ENCODE assay signal across 2 cellular contexts in genomic region chr3:43644443-43644842, GRCh38.
TF ChIP-seq lines count a peak whose summit lies in the region.

No MANE protein-coding gene starts in this region.

TF ChIP-seq in K562, 482 proteins besides CTCF, POLR2A, EP300 and RAD21 (continued from another document):
- TF ChIP-seq PKNOX1 (IDR thresholded peaks at IDR 0.05), result peak; percentile 46; the same call in 1 of the 2 replicates
- TF ChIP-seq GATA2 (CRISPR knock-in tag; IDR thresholded peaks at IDR 0.05), result peak; percentile 61; the same call in 1 of the 2 replicates
- no peak for TF ChIP-seq HNRNPK (IDR thresholded peaks at IDR 0.05; ENCODE audit: low read depth, low read length, poor library complexity, severe bottlenecking)
- TF ChIP-seq ATF7 (IDR thresholded peaks at IDR 0.05), result peak; percentile 81
- no peak for TF ChIP-seq ZNF778 (CRISPR knock-in tag; IDR thresholded peaks at IDR 0.05)
- TF ChIP-seq ZEB2 (IDR thresholded peaks at IDR 0.05), result peak; percentile 55; the same call in 1 of the 2 replicates
- TF ChIP-seq ELF4 (CRISPR knock-in tag; IDR thresholded peaks at IDR 0.05), result no peak
- TF ChIP-seq E2F4 (CRISPR knock-in tag; IDR thresholded peaks at IDR 0.05; ENCODE audit: low read depth), result peak; percentile 25; the same call in 1 of the 2 replicates

TF ChIP-seq in HEK293T, 16 proteins besides CTCF, POLR2A, EP300 and RAD21 (continued from another document):
- TF ChIP-seq NFRKB (IDR thresholded peaks at IDR 0.05), result no peak
